Comparison of ENCODE assay signal across 13 cellular contexts in genomic region chr12:16352481-16352880, GRCh38. TPM values are rescaled to one million over a fixed set of nuclear protein-coding genes. Genes with fewer than 3 reads are reported as not detected.
DNase-seq lines count a peak whose midpoint lies in the region; ATAC-seq and TF ChIP-seq lines count a peak whose summit lies in the region.
"Had no signal": no experiment of that assay in that cellular context is flagged by ENCODE, and none has a peak within 500 bp of the region (broad histone marks: within the 10 kb centered on the region; RNA-seq: fewer than 3 reads in every experiment).

No MANE protein-coding gene starts in this region.

- in situ Hi-C loops in astrocyte of the spinal cord (cut with HindIII; ENCODE audit: low sequenced_read_pairs), result no loop called here

- H3K36me3 ChIP-seq in cardiac muscle cell, result no peaks in the 10 kb centered on the region
- no peaks in the 10 kb centered on the region for H3K36me3 ChIP-seq in right atrium auricular region
- H3K36me3 ChIP-seq in heart right ventricle, result peaks cover 0 to 13% (median 0%) of the 10 kb centered on the region in 9 donors
- H3K36me3 ChIP-seq: transverse colon had no signal

- peaks cover 17% of the 10 kb centered on the region for H3K4me1 ChIP-seq in cardiac muscle cell (ENCODE audit: low read depth)
- H3K4me1 ChIP-seq in right atrium auricular region, result no peaks in the 10 kb centered on the region
- peaks cover 18% of the 10 kb centered on the region for H3K4me1 ChIP-seq in foreskin keratinocyte
- peaks cover 0 to 26% (median 0%) of the 10 kb centered on the region in 9 donors for H3K4me1 ChIP-seq in heart right ventricle
- H3K4me1 ChIP-seq: psoas muscle had no signal

- intact Hi-C loops in heart right ventricle (cut with DNase I), result loop anchor here in 1 of 10 donors (10.0 kb wide), 1 partner anchor 188 kb away; no protein-coding TSS in a partner anchor

- WGBS in heart right ventricle, 2 donors, result 24 to 26% methylated on average over 1 of the region's 1 CpG

- DNase-seq in cardiac muscle cell (ENCODE audit: low read depth in 1 of 2, low spot score in 1 of 2) (peak; percentile 31 to 86), right atrium auricular region (ENCODE audit: low spot score) (no peak), astrocyte of the spinal cord (ENCODE audit: low read depth, low spot score) (peak; percentile 51), foreskin keratinocyte (peak; percentile 20 to 63), heart right ventricle (no peak), DMS114 treated with DMSO at 0.1 percent for 48 hours (lab: John Stamatoyannopoulos, UW; ENCODE audit: unreplicated experiment) (no peak)
- DNase-seq in stimulated activated naive CD4-positive, alpha-beta T cell (lab: John Stamatoyannopoulos, UW), result no peak
- DNase-seq: activated CD8-positive, alpha-beta memory T cell treated with anti-CD3 and anti-CD28 coated beads for 24 hours; activated effector memory CD4-positive, alpha-beta T cell treated with anti-CD3 and anti-CD28 coated beads, Interleukin-2, amount 50 U/mL, for 16 hours; psoas muscle; transverse colon had no signal

- TF ChIP-seq CTCF in cardiac muscle cell (IDR thresholded peaks at IDR 0.05; ENCODE audit: low read depth, low read length) (no peak), right atrium auricular region (IDR thresholded peaks at IDR 0.05) (no peak), astrocyte of the spinal cord (IDR thresholded peaks at IDR 0.05; ENCODE audit: low read depth, low read length) (no peak), foreskin keratinocyte (conservative IDR thresholded peaks at IDR 0.05) (no peak), heart right ventricle (IDR thresholded peaks at IDR 0.05) (no peak)

- H3K4me3 ChIP-seq in cardiac muscle cell (no peak overlapping the region), right atrium auricular region (no peak overlapping the region), astrocyte of the spinal cord (ENCODE audit: low read depth, low read length) (no peak overlapping the region), heart right ventricle (no peak overlapping the region)
- H3K4me3 ChIP-seq: psoas muscle, transverse colon had no signal

- H3K9me3 ChIP-seq in cardiac muscle cell (ENCODE audit: low read depth), result no peaks in the 10 kb centered on the region
- H3K9me3 ChIP-seq in right atrium auricular region, result no peaks in the 10 kb centered on the region
- H3K9me3 ChIP-seq in heart right ventricle, result no peaks in the 10 kb centered on the region
- H3K9me3 ChIP-seq: psoas muscle, transverse colon had no signal

- ATAC-seq in foreskin keratinocyte, result no peak
- ATAC-seq in HG03469 (IDR thresholded peaks at IDR 0.05; ENCODE audit: unreplicated experiment), result no peak
- no peak for ATAC-seq in heart right ventricle
- ATAC-seq: left lobe of liver, psoas muscle had no signal

- no peaks in the 10 kb centered on the region for H3K27me3 ChIP-seq in cardiac muscle cell
- H3K27me3 ChIP-seq in right atrium auricular region, result no peaks in the 10 kb centered on the region
- no peaks in the 10 kb centered on the region for H3K27me3 ChIP-seq in foreskin keratinocyte
- H3K27me3 ChIP-seq in heart right ventricle, result peaks cover 0 to 10% (median 0%) of the 10 kb centered on the region in 7 donors
- H3K27me3 ChIP-seq: transverse colon had no signal

- peak overlapping the region; percentile 83 for H3K27ac ChIP-seq in cardiac muscle cell
- no peak overlapping the region for H3K27ac ChIP-seq in right atrium auricular region
- no peak overlapping the region for H3K27ac ChIP-seq in foreskin keratinocyte
- H3K27ac ChIP-seq in heart right ventricle, result no peak overlapping the region
- H3K27ac ChIP-seq: psoas muscle, transverse colon had no signal

RNA-seq across cellular contexts. Expression of gene MGST1, which starts 5.0 kb away (rescaled TPM):
- total RNA-seq in cardiac muscle cell (41.6 and 44.8 TPM in 2 replicates), right atrium auricular region (100 to 1,000 TPM in 1 of 2 donors, 10 to 100 TPM in 1; 51.5 to 173 TPM), foreskin keratinocyte (125 and 146 TPM in 2 replicates), heart right ventricle (10 to 100 TPM in 7 of 10 donors, 1 to 10 TPM in 3; 3.8 to 98.3 (median 22.7) TPM)
- polyA plus RNA-seq in cardiac muscle cell (250 and 261 TPM in 2 replicates), foreskin keratinocyte (183 and 216 TPM in 2 replicates), heart right ventricle (10 to 100 TPM; 61.5 to 84.8 TPM)

Comparison
In these comparisons a context has a peak if more than half of its experiments do, and no peak if none do; other contexts are left out.
1. DNase-seq: peak in cardiac muscle cell (2 of 2), astrocyte of the spinal cord (single experiment) and foreskin keratinocyte (2 of 2); none in right atrium auricular region (single experiment), heart right ventricle (0 of 2), stimulated activated naive CD4-positive, alpha-beta T cell (0 of 6) and DMS114 treated with DMSO at 0.1 percent for 48 hours (single experiment).